Comparison of ENCODE assay signal across 15 cellular contexts in the genomic region with DNA sequence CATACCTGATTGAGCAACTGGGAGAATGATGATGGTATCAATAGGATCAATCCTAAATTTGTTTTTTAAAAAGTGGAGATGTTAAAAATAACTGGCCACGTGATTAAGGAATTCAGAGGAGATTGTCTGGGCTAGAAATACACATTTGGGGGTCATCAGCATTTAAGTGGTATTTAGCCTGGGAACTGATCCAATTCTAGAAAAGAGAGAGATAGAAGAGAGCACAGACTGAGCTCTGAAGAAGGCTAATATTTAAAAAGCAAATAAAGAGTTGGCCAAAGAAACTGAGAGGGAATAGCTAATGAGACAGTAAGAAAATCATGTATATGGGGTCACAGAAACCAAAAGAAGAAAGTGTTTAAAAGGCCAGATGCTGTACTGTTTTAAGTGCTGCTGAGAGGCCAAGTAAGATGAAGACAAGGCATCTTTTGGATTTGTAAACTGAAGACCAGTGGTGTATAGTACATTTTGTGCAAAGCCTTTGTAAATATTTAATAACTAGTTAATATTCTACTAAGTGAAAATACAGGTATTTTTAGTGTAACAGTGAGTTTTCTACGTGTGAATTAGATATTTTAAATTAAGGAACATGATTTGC. TPM values are rescaled to one million over a fixed set of nuclear protein-coding genes. Genes with fewer than 3 reads are reported as not detected.
DNase-seq lines count a peak whose midpoint lies in the region; ATAC-seq, FAIRE-seq and TF ChIP-seq lines count a peak whose summit lies in the region.
"Had no signal": no experiment of that assay in that cellular context is flagged by ENCODE, and none has a peak within 500 bp of the region (broad histone marks: within the 10 kb centered on the region; RNA-seq: fewer than 3 reads in every experiment).

No MANE protein-coding gene starts in this region.

- H3K36me3 Mint-ChIP-seq in Calu3 (ENCODE audit: insufficient read depth, unreplicated experiment) = no peaks in the 10 kb centered on the region

- FAIRE-seq in islet of Langerhans (lab: Jason Lieb, UNC) = peak; percentile 51
- FAIRE-seq: keratinocyte had no signal

- peak; percentile 75 for ATAC-seq in GM19023 (IDR thresholded peaks at IDR 0.05; ENCODE audit: unreplicated experiment)
- peak; percentile 58 for ATAC-seq in HG02973 (IDR thresholded peaks at IDR 0.05; ENCODE audit: unreplicated experiment)
- ATAC-seq in HG03442 (IDR thresholded peaks at IDR 0.05; ENCODE audit: unreplicated experiment) = no peak

- TF ChIP-seq CTCF in Calu3 (IDR thresholded peaks at IDR 0.05; ENCODE audit: unreplicated experiment) = no peak

- DNase-seq in Calu3 = no peak
- no peak for DNase-seq in NCI-H146 (lab: John Stamatoyannopoulos, UW)
- DNase-seq in activated CD8-positive, alpha-beta memory T cell treated with anti-CD3 and anti-CD28 coated beads, Interleukin-2, amount 50 U/mL, for 4 hours = no peak
- DNase-seq in NCI-H526 treated with DMSO at 0.1 percent for 48 hours (lab: John Stamatoyannopoulos, UW) = no peak
- DNase-seq: activated T-cell treated with anti-CD3 and anti-CD28 coated beads, Interleukin-2, amount 50 U/mL, for 24 hours; GOT3; NCI-H187 treated with DMSO at 0.1 percent for 48 hours; NCI-H774; T-helper 2 cell had no signal

- intact Hi-C loops in Calu3 (cut with micrococcal nuclease; ENCODE audit: unreplicated experiment) = no loop called here

- no peaks in the 10 kb centered on the region for H3K9me3 Mint-ChIP-seq in Calu3 (ENCODE audit: low read depth, unreplicated experiment)
- H3K9me3 Mint-ChIP-seq: activated T-cell treated with anti-CD3 and anti-CD28 coated beads, Interleukin-2, amount 50 U/mL, for 24 hours; stimulated activated naive CD8-positive, alpha-beta T cell treated with anti-CD3 and anti-CD28 coated beads, Interleukin-15, Interleukin-2, amounts not matched to agents 100 ng/mL and 50 ng/mL, for 24 hours had no signal

- no peaks in the 10 kb centered on the region for H3K27me3 Mint-ChIP-seq in Calu3 (ENCODE audit: unreplicated experiment)
- H3K27me3 Mint-ChIP-seq: activated T-cell treated with anti-CD3 and anti-CD28 coated beads, Interleukin-2, amount 50 U/mL, for 24 hours; stimulated activated naive CD8-positive, alpha-beta T cell treated with anti-CD3 and anti-CD28 coated beads, Interleukin-15, Interleukin-2, amounts not matched to agents 100 ng/mL and 50 ng/mL, for 24 hours had no signal

- BruUV-seq in Calu3 (replicated peaks; lab: Mats Ljungman, UMichigan) = no TSS peak

- H3K4me1 Mint-ChIP-seq in Calu3 (ENCODE audit: low read depth, unreplicated experiment) = peaks cover 42% of the 10 kb centered on the region

- H3K4me3 Mint-ChIP-seq in Calu3 (ENCODE audit: low read depth, unreplicated experiment) = peak overlapping the region; percentile 8
- H3K4me3 Mint-ChIP-seq: activated T-cell treated with anti-CD3 and anti-CD28 coated beads, Interleukin-2, amount 50 U/mL, for 24 hours; stimulated activated naive CD8-positive, alpha-beta T cell treated with anti-CD3 and anti-CD28 coated beads, Interleukin-15, Interleukin-2, amounts not matched to agents 100 ng/mL and 50 ng/mL, for 24 hours had no signal

- no peak overlapping the region for H3K27ac Mint-ChIP-seq in Calu3 (ENCODE audit: unreplicated experiment)
- H3K27ac Mint-ChIP-seq: activated T-cell treated with anti-CD3 and anti-CD28 coated beads, Interleukin-2, amount 50 U/mL, for 24 hours; stimulated activated naive CD8-positive, alpha-beta T cell treated with anti-CD3 and anti-CD28 coated beads, Interleukin-15, Interleukin-2, amounts not matched to agents 100 ng/mL and 50 ng/mL, for 24 hours had no signal

- CTCF ChIA-PET in Calu3 (lab: Charles Lee) = no interaction called here

RNA-seq across cellular contexts. Expression of a gene that starts 40.2 kb away (rescaled TPM):
- 13.8 and 15.9 TPM in 2 replicates for total RNA-seq in Calu3 (2022)
